In genomic region chr3:30471076-30471475, GRCh38 we compare ENCODE assay signal across 22 cellular contexts.
DNase-seq lines count a peak whose midpoint lies in the region; ATAC-seq and TF ChIP-seq lines count a peak whose summit lies in the region.
"Had no signal": no experiment of that assay in that cellular context is flagged by ENCODE, and none has a peak within 500 bp of the region (broad histone marks: within the 10 kb centered on the region; RNA-seq: fewer than 3 reads in every experiment).

No MANE protein-coding gene starts in this region.

- TF ChIP-seq CTCF in mammary epithelial cell (conservative IDR thresholded peaks at IDR 0.05 in 1 of 2, IDR thresholded peaks at IDR 0.05 in 1 of 2; ENCODE audit: extremely low read depth in 1 of 2, insufficient read depth in 1 of 2, low read depth in 1 of 2, low read length in 2 of 2) (no peak), MCF 10A (IDR thresholded peaks at IDR 0.05; ENCODE audit: unreplicated experiment) (no peak), ascending aorta (IDR thresholded peaks at IDR 0.05) (no peak), fibroblast of pulmonary artery (IDR thresholded peaks at IDR 0.05; ENCODE audit: low read length, missing control alignments) (no peak), upper lobe of right lung (IDR thresholded peaks at IDR 0.05) (no peak), mesothelial cell of epicardium (IDR thresholded peaks at IDR 0.05; ENCODE audit: unreplicated experiment) (no peak), nephron progenitor cell (IDR thresholded peaks at IDR 0.05) (no peak), transverse colon (IDR thresholded peaks at IDR 0.05) (no peak)

- DNase-seq in mammary epithelial cell (no peak), MCF 10A (ENCODE audit: unreplicated experiment) (no peak), ascending aorta (ENCODE audit: low spot score in 2 of 2) (no peak), fibroblast of pulmonary artery (ENCODE audit: low read depth) (peak; percentile 63), upper lobe of right lung (no peak), mesothelial cell of epicardium (ENCODE audit: low spot score in 2 of 2, unreplicated experiment in 2 of 2) (no peak), nephron progenitor cell (no peak), transverse colon (no peak)
- DNase-seq: left cardiac atrium; NCI-H2171 treated with DMSO at 0.1 percent for 48 hours; NCI-H69; psoas muscle; stimulated activated CD4-positive, alpha-beta T cell treated with anti-CD3 and anti-CD28 coated beads, Interleukin-4, amount 100 ng/mL, for 24 hours had no signal

- no peaks in the 10 kb centered on the region for H3K27me3 ChIP-seq in mammary epithelial cell (ENCODE audit: insufficient read depth, low read length)
- no peaks in the 10 kb centered on the region for H3K27me3 ChIP-seq in ascending aorta
- no peaks in the 10 kb centered on the region for H3K27me3 ChIP-seq in upper lobe of right lung
- no peaks in the 10 kb centered on the region for H3K27me3 ChIP-seq in transverse colon
- H3K27me3 ChIP-seq: BLaER1, neural progenitor cell had no signal

- no peaks in the 10 kb centered on the region for H3K36me3 Mint-ChIP-seq in MCF 10A (ENCODE audit: insufficient read depth, unreplicated experiment)
- peaks cover 5% of the 10 kb centered on the region for H3K36me3 Mint-ChIP-seq in mesothelial cell of epicardium
- no peaks in the 10 kb centered on the region for H3K36me3 Mint-ChIP-seq in nephron progenitor cell (ENCODE audit: low read depth)
- H3K36me3 Mint-ChIP-seq: activated naive CD8-positive, alpha-beta T cell; neural progenitor cell; type B pancreatic cell had no signal

- H3K27me3 Mint-ChIP-seq in MCF 10A (ENCODE audit: insufficient read depth, unreplicated experiment) (no peaks in the 10 kb centered on the region), mesothelial cell of epicardium (ENCODE audit: low read depth) (no peaks in the 10 kb centered on the region), nephron progenitor cell (ENCODE audit: low read depth, poor library complexity) (no peaks in the 10 kb centered on the region)
- H3K27me3 Mint-ChIP-seq: activated naive CD8-positive, alpha-beta T cell; dendritic cell treated with granulocyte-macrophage colony-stimulating factor and Interleukin-4, amounts not matched to agents 40 ng/mL and 50 ng/mL, for 4 days; stimulated activated naive CD8-positive, alpha-beta T cell treated with anti-CD3 and anti-CD28 coated beads, Interleukin-15, Interleukin-2, amounts not matched to agents 100 ng/mL and 50 ng/mL, for 24 hours; type B pancreatic cell had no signal

- CTCF ChIA-PET in mammary epithelial cell (lab: Charles Lee; ENCODE audit: low non-redundant PET) (no interaction called here), MCF 10A (lab: Yijun Ruan, JAX) (no interaction called here)

- no peak overlapping the region for H3K4me2 ChIP-seq in mammary epithelial cell (ENCODE audit: insufficient read depth, low read depth, low read length)
- H3K4me2 ChIP-seq: BLaER1, neural progenitor cell had no signal

- no peak for TF ChIP-seq POLR2A in transverse colon (IDR thresholded peaks at IDR 0.05)

- WGBS in mammary epithelial cell (ENCODE audit: low coverage, missing lambda C conversion rate) = 4% methylated on average over 2 of the region's 2 CpGs
- WGBS in transverse colon (ENCODE audit: low coverage in 1 of 2), 2 donors = 66 to 80% methylated on average over 2 of the region's 2 CpGs

- no peak overlapping the region for H3K27ac Mint-ChIP-seq in MCF 10A (ENCODE audit: low read depth, unreplicated experiment)
- no peak overlapping the region for H3K27ac Mint-ChIP-seq in mesothelial cell of epicardium
- H3K27ac Mint-ChIP-seq in nephron progenitor cell = no peak overlapping the region
- H3K27ac Mint-ChIP-seq: activated naive CD8-positive, alpha-beta T cell; dendritic cell treated with granulocyte-macrophage colony-stimulating factor and Interleukin-4, amounts not matched to agents 40 ng/mL and 50 ng/mL, for 4 days; neural progenitor cell; stimulated activated naive CD8-positive, alpha-beta T cell treated with anti-CD3 and anti-CD28 coated beads, Interleukin-15, Interleukin-2, amounts not matched to agents 100 ng/mL and 50 ng/mL, for 24 hours; type B pancreatic cell had no signal

- no peaks in the 10 kb centered on the region for H4K20me1 ChIP-seq in mammary epithelial cell (ENCODE audit: insufficient read depth, low read length)
- H4K20me1 ChIP-seq: BLaER1 had no signal

- no peak for TF ChIP-seq EP300 in transverse colon (IDR thresholded peaks at IDR 0.05; ENCODE audit: low read depth)

- H3K27ac ChIP-seq in mammary epithelial cell (ENCODE audit: insufficient read depth, low read depth, low read length) (no peak overlapping the region), ascending aorta (peak overlapping the region; percentile 18 to 45), upper lobe of right lung (peak overlapping the region; percentile 7), transverse colon (no peak overlapping the region)
- H3K27ac ChIP-seq: 22Rv1, BLaER1, neural progenitor cell, psoas muscle had no signal

- no peak overlapping the region for H3K9ac ChIP-seq in mammary epithelial cell (ENCODE audit: insufficient read depth, low read length)
- H3K9ac ChIP-seq: BLaER1, neural progenitor cell had no signal

- H3K36me3 ChIP-seq in mammary epithelial cell (ENCODE audit: insufficient read depth, low read length) (no peaks in the 10 kb centered on the region), ascending aorta (no peaks in the 10 kb centered on the region), upper lobe of right lung (no peaks in the 10 kb centered on the region), transverse colon (no peaks in the 10 kb centered on the region)
- H3K36me3 ChIP-seq: BLaER1, neural progenitor cell had no signal

- intact Hi-C loops in mammary epithelial cell (cut with micrococcal nuclease) (no loop called here), MCF 10A (cut with micrococcal nuclease) (no loop called here), ascending aorta (cut with DNase I) (no loop called here), upper lobe of right lung (cut with DNase I) (no loop called here), transverse colon (cut with DNase I; ENCODE audit: low total_unique reads) (no loop called here)

- peaks cover 10% of the 10 kb centered on the region for H3K4me1 ChIP-seq in mammary epithelial cell (ENCODE audit: insufficient read depth, low read length)
- H3K4me1 ChIP-seq in ascending aorta = peaks cover 0 to 12% of the 10 kb centered on the region in 2 donors
- H3K4me1 ChIP-seq in upper lobe of right lung = peaks cover 29% of the 10 kb centered on the region
- H3K4me1 ChIP-seq in transverse colon = peaks cover 0 to 5% (median 0%) of the 10 kb centered on the region in 4 donors
- H3K4me1 ChIP-seq: BLaER1, neural progenitor cell, psoas muscle had no signal

- H3K4me1 Mint-ChIP-seq in MCF 10A (ENCODE audit: insufficient read depth, unreplicated experiment) (peaks cover 34% of the 10 kb centered on the region), mesothelial cell of epicardium (peaks cover 8% of the 10 kb centered on the region), nephron progenitor cell (no peaks in the 10 kb centered on the region)
- H3K4me1 Mint-ChIP-seq: neural progenitor cell had no signal

- H2AFZ ChIP-seq in mammary epithelial cell (ENCODE audit: low read depth, low read length) = peak overlapping the region; percentile 65
- H2AFZ ChIP-seq: neural progenitor cell had no signal

- BruUV-seq in mammary epithelial cell (replicated peaks; lab: Mats Ljungman, UMichigan) = no TSS peak
- no TSS peak for BruUV-seq in MCF 10A (replicated peaks; lab: Mats Ljungman, UMichigan)

- H3K9me3 ChIP-seq in mammary epithelial cell (replicated peaks; ENCODE audit: insufficient read depth, low read length) (no peaks in the 10 kb centered on the region), ascending aorta (no peaks in the 10 kb centered on the region), upper lobe of right lung (no peaks in the 10 kb centered on the region), transverse colon (no peaks in the 10 kb centered on the region)
- H3K9me3 ChIP-seq: psoas muscle had no signal

- in situ Hi-C loops in mammary epithelial cell (cut with MboI; ENCODE audit: low sequenced_read_pairs in 2 of 2) (no loop called here), transverse colon (cut with MboI; ENCODE audit: low pct_ligation_motif_present in 1 of 4, low pct_unique_long_range_greater_than_20kb in 1 of 4, low sequenced_read_pairs in 3 of 4) (no loop called here)

- H3K79me2 ChIP-seq in mammary epithelial cell (ENCODE audit: insufficient read depth, low read length) = no peaks in the 10 kb centered on the region

- POLR2A ChIA-PET in MCF 10A (lab: Yijun Ruan, JAX) = no interaction called here

- ATAC-seq in upper lobe of right lung = no peak
- ATAC-seq: HepG2, psoas muscle, Right ventricle myocardium inferior had no signal

- dilution Hi-C loops in mammary epithelial cell (cut with HindIII; ENCODE audit: low sequenced_read_pairs) = no loop called here

- H3K9me3 Mint-ChIP-seq in MCF 10A (ENCODE audit: unreplicated experiment) = no peaks in the 10 kb centered on the region
- peaks cover 11% of the 10 kb centered on the region for H3K9me3 Mint-ChIP-seq in mesothelial cell of epicardium
- H3K9me3 Mint-ChIP-seq in nephron progenitor cell = peaks cover 9% of the 10 kb centered on the region
- H3K9me3 Mint-ChIP-seq: dendritic cell treated with granulocyte-macrophage colony-stimulating factor and Interleukin-4, amounts not matched to agents 40 ng/mL and 50 ng/mL, for 4 days; stimulated activated naive CD8-positive, alpha-beta T cell treated with anti-CD3 and anti-CD28 coated beads, Interleukin-15, Interleukin-2, amounts not matched to agents 100 ng/mL and 50 ng/mL, for 24 hours had no signal

- H3K4me3 Mint-ChIP-seq in MCF 10A (ENCODE audit: unreplicated experiment) (no peak overlapping the region), mesothelial cell of epicardium (no peak overlapping the region), nephron progenitor cell (no peak overlapping the region)
- H3K4me3 Mint-ChIP-seq: activated naive CD8-positive, alpha-beta T cell; dendritic cell treated with granulocyte-macrophage colony-stimulating factor and Interleukin-4, amounts not matched to agents 40 ng/mL and 50 ng/mL, for 4 days; neural progenitor cell; stimulated activated naive CD8-positive, alpha-beta T cell treated with anti-CD3 and anti-CD28 coated beads, Interleukin-15, Interleukin-2, amounts not matched to agents 100 ng/mL and 50 ng/mL, for 24 hours; type B pancreatic cell had no signal

- H3K4me3 ChIP-seq in mammary epithelial cell (replicated peaks in 1 of 3; ENCODE audit: insufficient read depth in 1 of 3, low read depth in 2 of 3, low read length in 3 of 3) (no peak overlapping the region), ascending aorta (no peak overlapping the region), fibroblast of pulmonary artery (replicated peaks; ENCODE audit: low read depth, low read length) (no peak overlapping the region), upper lobe of right lung (no peak overlapping the region), transverse colon (no peak overlapping the region)
- H3K4me3 ChIP-seq: BLaER1, neural progenitor cell, psoas muscle had no signal

Comparison
In these comparisons a context has a peak if more than half of its experiments do, and no peak if none do; other contexts are left out.
1. H3K27ac ChIP-seq: peak in ascending aorta (2 of 2) and upper lobe of right lung (single experiment); none in mammary epithelial cell (single experiment) and transverse colon (0 of 4).